In the genomic region with DNA sequence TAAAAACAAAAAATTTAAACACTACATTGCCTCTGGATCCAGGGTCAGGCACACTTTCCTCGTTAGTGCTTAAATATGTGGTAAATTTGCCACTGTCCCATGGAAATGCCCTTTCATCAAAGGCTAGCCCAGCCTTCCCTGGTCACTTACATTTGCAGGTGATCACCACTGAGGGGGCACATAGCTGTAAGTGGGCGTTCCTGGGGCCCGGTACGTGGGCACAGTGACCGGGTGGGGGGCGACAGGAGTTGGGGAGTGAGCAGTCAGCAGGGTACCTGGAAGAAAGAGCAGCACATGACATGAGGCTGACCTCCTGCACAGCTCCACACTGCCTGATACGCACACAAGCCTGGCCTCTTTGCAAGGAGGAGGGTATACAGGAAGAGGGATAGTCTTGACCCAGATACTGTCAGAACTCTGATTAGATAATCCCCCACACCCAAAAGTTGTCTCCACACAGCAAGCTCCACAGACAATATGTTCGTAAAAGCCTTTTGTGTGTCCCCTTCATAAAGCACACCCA, we compare ENCODE assay signal across 18 cellular contexts. TPM values are rescaled to one million over a fixed set of nuclear protein-coding genes. Genes with fewer than 3 reads are reported as not detected.
DNase-seq lines count a peak whose midpoint lies in the region; ATAC-seq and TF ChIP-seq lines count a peak whose summit lies in the region.
"Had no signal": no experiment of that assay in that cellular context is flagged by ENCODE, and none has a peak within 500 bp of the region (broad histone marks: within the 10 kb centered on the region; RNA-seq: fewer than 3 reads in every experiment).

No MANE protein-coding gene starts in this region.

- H2BK120ac ChIP-seq in mesenchymal stem cell (ENCODE audit: low read depth, low read length) = no peak overlapping the region

- no peak overlapping the region for H4K8ac ChIP-seq in mesenchymal stem cell (ENCODE audit: low read length)

- H3K27ac Mint-ChIP-seq in activated T-cell treated with anti-CD3 and anti-CD28 coated beads, Interleukin-2, amount 50 U/mL, for 72 hours = peak overlapping the region; percentile 11
- peak overlapping the region; percentile 41 for H3K27ac Mint-ChIP-seq in T-helper 17 cell
- H3K27ac Mint-ChIP-seq in stimulated activated naive B cell treated with anti-CD40 and anti-IgM and Interleukin-4, amounts not matched to agents 10 μg/mL and 1 μg/mL and 100 μg/mL, for 72 hours = peak overlapping the region; percentile 47
- H3K27ac Mint-ChIP-seq in activated CD4-positive, alpha-beta memory T cell treated with anti-CD3 and anti-CD28 coated beads, Interleukin-2, amount 10 ng/mL, durations not matched to agents 7 days and 5 days = no peak overlapping the region
- H3K27ac Mint-ChIP-seq: B cell, GM23338 had no signal

- no peak overlapping the region for H3K4me3 Mint-ChIP-seq in activated T-cell treated with anti-CD3 and anti-CD28 coated beads, Interleukin-2, amount 50 U/mL, for 72 hours
- no peak overlapping the region for H3K4me3 Mint-ChIP-seq in activated T-cell treated with anti-CD3 and anti-CD28 coated beads, Interleukin-2, amount 50 U/mL, for 4 hours
- no peak overlapping the region for H3K4me3 Mint-ChIP-seq in T-helper 17 cell
- no peak overlapping the region for H3K4me3 Mint-ChIP-seq in stimulated activated naive B cell treated with anti-CD40 and anti-IgM and Interleukin-4, amounts not matched to agents 10 μg/mL and 1 μg/mL and 100 μg/mL, for 72 hours
- H3K4me3 Mint-ChIP-seq in activated CD4-positive, alpha-beta memory T cell treated with anti-CD3 and anti-CD28 coated beads, Interleukin-2, amount 10 ng/mL, durations not matched to agents 7 days and 5 days = no peak overlapping the region
- H3K4me3 Mint-ChIP-seq: B cell, GM23338 had no signal

- no peak overlapping the region for H3K14ac ChIP-seq in mesenchymal stem cell (ENCODE audit: low read length in 2 of 2)

- no peak overlapping the region for H2BK15ac ChIP-seq in mesenchymal stem cell (ENCODE audit: low read depth, poor library complexity, severe bottlenecking)

- no peak overlapping the region for H3K27ac ChIP-seq in mesenchymal stem cell (ENCODE audit: low read length, poor library complexity, severe bottlenecking)
- H3K27ac ChIP-seq in transverse colon = no peak overlapping the region
- H3K27ac ChIP-seq: HL-60 had no signal

- intact Hi-C loops in transverse colon (cut with DNase I; ENCODE audit: low total_unique reads) = no loop called here

- peak overlapping the region; percentile 43 for H4K91ac ChIP-seq in mesenchymal stem cell (ENCODE audit: low read length)

- no peak for TF ChIP-seq EP300 in transverse colon (IDR thresholded peaks at IDR 0.05; ENCODE audit: low read depth)

- no peak overlapping the region for H3K9ac ChIP-seq in mesenchymal stem cell (ENCODE audit: low read length)

- no peak overlapping the region for H3K18ac ChIP-seq in mesenchymal stem cell (ENCODE audit: low read depth in 1 of 2, low read length in 2 of 2)

- no peak overlapping the region for H2BK5ac ChIP-seq in mesenchymal stem cell (ENCODE audit: low read depth, low read length, poor library complexity, severe bottlenecking)

- no peak overlapping the region for H3K4ac ChIP-seq in mesenchymal stem cell (ENCODE audit: low read depth in 1 of 2, low read length in 2 of 2)

- no peak for DNase-seq in activated T-cell treated with anti-CD3 and anti-CD28 coated beads, Interleukin-2, amount 50 U/mL, for 72 hours
- DNase-seq in activated T-cell treated with anti-CD3 and anti-CD28 coated beads, Interleukin-2, amount 50 U/mL, for 4 hours = no peak
- DNase-seq in T-helper 17 cell (no peak), mesenchymal stem cell (no peak), transverse colon (no peak)
- no peak for DNase-seq in stimulated activated naive B cell treated with anti-CD40 and anti-IgM and Interleukin-4, amounts not matched to agents 10 μg/mL and 1 μg/mL and 100 μg/mL, for 72 hours
- no peak for DNase-seq in activated CD4-positive, alpha-beta memory T cell treated with anti-CD3 and anti-CD28 coated beads, Interleukin-2, amount 10 ng/mL, durations not matched to agents 7 days and 5 days
- DNase-seq: Calu3, EL, NCI-H1417, NCI-H187, NCI-H226, NCI-H524, NCI-H82 had no signal

- H2BK12ac ChIP-seq in mesenchymal stem cell (ENCODE audit: low read length in 2 of 2) = no peak overlapping the region

- TF ChIP-seq CTCF in transverse colon (IDR thresholded peaks at IDR 0.05) = no peak

- no peak overlapping the region for H3K4me2 ChIP-seq in mesenchymal stem cell (ENCODE audit: low read length, poor library complexity, severe bottlenecking)
- H3K4me2 ChIP-seq: GM23338 had no signal

- no peak overlapping the region for H3K23ac ChIP-seq in mesenchymal stem cell (ENCODE audit: low read length in 2 of 2)

- H3K9me3 Mint-ChIP-seq in activated T-cell treated with anti-CD3 and anti-CD28 coated beads, Interleukin-2, amount 50 U/mL, for 72 hours = no peaks in the 10 kb centered on the region
- H3K9me3 Mint-ChIP-seq in activated T-cell treated with anti-CD3 and anti-CD28 coated beads, Interleukin-2, amount 50 U/mL, for 4 hours = no peaks in the 10 kb centered on the region
- no peaks in the 10 kb centered on the region for H3K9me3 Mint-ChIP-seq in stimulated activated naive B cell treated with anti-CD40 and anti-IgM and Interleukin-4, amounts not matched to agents 10 μg/mL and 1 μg/mL and 100 μg/mL, for 72 hours
- no peaks in the 10 kb centered on the region for H3K9me3 Mint-ChIP-seq in activated CD4-positive, alpha-beta memory T cell treated with anti-CD3 and anti-CD28 coated beads, Interleukin-2, amount 10 ng/mL, durations not matched to agents 7 days and 5 days
- H3K9me3 Mint-ChIP-seq: GM23338 had no signal

- 98% methylated on average over 7 of the region's 8 CpGs for WGBS in mesenchymal stem cell
- 91 to 100% methylated on average over 1 to 8 of the region's 8 CpGs for WGBS in transverse colon (ENCODE audit: low coverage in 1 of 2), 2 donors

- CTCF ChIA-PET in activated CD4-positive, alpha-beta memory T cell treated with anti-CD3 and anti-CD28 coated beads, Interleukin-2, amount 10 ng/mL, durations not matched to agents 7 days and 5 days (lab: Charles Lee) = no interaction called here

- H3K4me1 ChIP-seq in mesenchymal stem cell (ENCODE audit: control insufficient read depth, insufficient read depth, low read depth, low read length) (peaks cover 11% of the 10 kb centered on the region), transverse colon (peaks cover 0 to 8% (median 3%) of the 10 kb centered on the region in 4 donors)

- ATAC-seq in activated T-cell treated with anti-CD3 and anti-CD28 coated beads, Interleukin-2, amount 50 U/mL, for 72 hours (replicated peaks in 1 of 2) = no peak
- no peak for ATAC-seq in activated T-cell treated with anti-CD3 and anti-CD28 coated beads, Interleukin-2, amount 50 U/mL, for 4 hours
- ATAC-seq in T-helper 17 cell = no peak
- no peak for ATAC-seq in stimulated activated naive B cell treated with anti-CD40 and anti-IgM and Interleukin-4, amounts not matched to agents 10 μg/mL and 1 μg/mL and 100 μg/mL, for 72 hours (replicated peaks)
- ATAC-seq: GM23338, HCT116 had no signal

- H3K36me3 Mint-ChIP-seq in activated T-cell treated with anti-CD3 and anti-CD28 coated beads, Interleukin-2, amount 50 U/mL, for 72 hours (ENCODE audit: insufficient read depth in 2 of 2) = peaks cover 2 to 20% of the 10 kb centered on the region in 2 donors
- peaks cover 56% of the 10 kb centered on the region for H3K36me3 Mint-ChIP-seq in activated T-cell treated with anti-CD3 and anti-CD28 coated beads, Interleukin-2, amount 50 U/mL, for 4 hours (ENCODE audit: insufficient read depth)
- peaks cover 26% of the 10 kb centered on the region for H3K36me3 Mint-ChIP-seq in T-helper 17 cell (ENCODE audit: low read depth)
- peaks cover 71 to 81% of the 10 kb centered on the region in 2 donors for H3K36me3 Mint-ChIP-seq in stimulated activated naive B cell treated with anti-CD40 and anti-IgM and Interleukin-4, amounts not matched to agents 10 μg/mL and 1 μg/mL and 100 μg/mL, for 72 hours
- peaks cover 70% of the 10 kb centered on the region for H3K36me3 Mint-ChIP-seq in activated CD4-positive, alpha-beta memory T cell treated with anti-CD3 and anti-CD28 coated beads, Interleukin-2, amount 10 ng/mL, durations not matched to agents 7 days and 5 days (ENCODE audit: low read depth)

- no peak overlapping the region for H2AK5ac ChIP-seq in mesenchymal stem cell (ENCODE audit: low read length, severe bottlenecking)

- no peak overlapping the region for H3K4me3 ChIP-seq in mesenchymal stem cell (ENCODE audit: insufficient read depth in 1 of 2, low read depth in 1 of 2, low read length in 2 of 2)
- no peak overlapping the region for H3K4me3 ChIP-seq in transverse colon
- H3K4me3 ChIP-seq: GM23338 had no signal

- peaks cover 53% of the 10 kb centered on the region for H3K79me1 ChIP-seq in mesenchymal stem cell (replicated peaks; ENCODE audit: low read length, poor library complexity, severe bottlenecking)

- no peaks in the 10 kb centered on the region for H3K27me3 Mint-ChIP-seq in activated T-cell treated with anti-CD3 and anti-CD28 coated beads, Interleukin-2, amount 50 U/mL, for 72 hours (ENCODE audit: low read depth)
- H3K27me3 Mint-ChIP-seq in activated T-cell treated with anti-CD3 and anti-CD28 coated beads, Interleukin-2, amount 50 U/mL, for 4 hours (ENCODE audit: low read depth) = no peaks in the 10 kb centered on the region
- H3K27me3 Mint-ChIP-seq in T-helper 17 cell = no peaks in the 10 kb centered on the region
- H3K27me3 Mint-ChIP-seq in stimulated activated naive B cell treated with anti-CD40 and anti-IgM and Interleukin-4, amounts not matched to agents 10 μg/mL and 1 μg/mL and 100 μg/mL, for 72 hours = no peaks in the 10 kb centered on the region
- H3K27me3 Mint-ChIP-seq in activated CD4-positive, alpha-beta memory T cell treated with anti-CD3 and anti-CD28 coated beads, Interleukin-2, amount 10 ng/mL, durations not matched to agents 7 days and 5 days = no peaks in the 10 kb centered on the region
- H3K27me3 Mint-ChIP-seq: B cell had no signal

- POLR2A ChIA-PET in activated CD4-positive, alpha-beta memory T cell treated with anti-CD3 and anti-CD28 coated beads, Interleukin-2, amount 10 ng/mL, durations not matched to agents 7 days and 5 days (lab: Charles Lee) = interaction anchor here (1.5 to 2.2 kb wide), 2 partner anchors 12 to 33 kb away, joined by 3 to 5 read pairs; no protein-coding TSS in a partner anchor

- no peaks in the 10 kb centered on the region for H3K4me1 Mint-ChIP-seq in activated T-cell treated with anti-CD3 and anti-CD28 coated beads, Interleukin-2, amount 50 U/mL, for 72 hours (ENCODE audit: low read depth)
- peaks cover 5% of the 10 kb centered on the region for H3K4me1 Mint-ChIP-seq in activated T-cell treated with anti-CD3 and anti-CD28 coated beads, Interleukin-2, amount 50 U/mL, for 4 hours (ENCODE audit: low read depth)
- peaks cover 18% of the 10 kb centered on the region for H3K4me1 Mint-ChIP-seq in T-helper 17 cell
- peaks cover 4 to 7% of the 10 kb centered on the region in 2 donors for H3K4me1 Mint-ChIP-seq in stimulated activated naive B cell treated with anti-CD40 and anti-IgM and Interleukin-4, amounts not matched to agents 10 μg/mL and 1 μg/mL and 100 μg/mL, for 72 hours
- no peaks in the 10 kb centered on the region for H3K4me1 Mint-ChIP-seq in activated CD4-positive, alpha-beta memory T cell treated with anti-CD3 and anti-CD28 coated beads, Interleukin-2, amount 10 ng/mL, durations not matched to agents 7 days and 5 days
- H3K4me1 Mint-ChIP-seq: B cell, GM23338 had no signal

- in situ Hi-C loops in transverse colon (cut with MboI; ENCODE audit: low pct_ligation_motif_present in 1 of 4, low pct_unique_long_range_greater_than_20kb in 1 of 4, low sequenced_read_pairs in 3 of 4) = no loop called here

- H3K27me3 ChIP-seq in mesenchymal stem cell (ENCODE audit: control insufficient read depth in 1 of 2, insufficient read depth in 1 of 2, low read length in 2 of 2) (no peaks in the 10 kb centered on the region), transverse colon (no peaks in the 10 kb centered on the region)

- H2AFZ ChIP-seq in mesenchymal stem cell (ENCODE audit: low read depth, low read length) = no peak overlapping the region
- H2AFZ ChIP-seq: GM23338 had no signal

- TF ChIP-seq POLR2A in transverse colon (IDR thresholded peaks at IDR 0.05) = no peak

- no peaks in the 10 kb centered on the region for H3K9me3 ChIP-seq in T-helper 17 cell (ENCODE audit: control insufficient read depth, low read length, poor library complexity, severe bottlenecking)
- H3K9me3 ChIP-seq in mesenchymal stem cell (ENCODE audit: control insufficient read depth, low read length) = no peaks in the 10 kb centered on the region
- no peaks in the 10 kb centered on the region for H3K9me3 ChIP-seq in transverse colon

- H3K36me3 ChIP-seq in mesenchymal stem cell (ENCODE audit: control insufficient read depth in 1 of 2, insufficient read depth in 2 of 2, low read depth in 1 of 2, low read length in 2 of 2) (peaks cover 67 to 93% of the 10 kb centered on the region in 2 experiments), transverse colon (peaks cover 0 to 63% (median 24%) of the 10 kb centered on the region in 4 donors)

RNA-seq across cellular contexts. Expression of gene FAM168B, which starts 40.5 kb away (rescaled TPM):
- total RNA-seq in activated T-cell treated with anti-CD3 and anti-CD28 coated beads, Interleukin-2, amount 50 U/mL, for 72 hours = 100 to 1,000 TPM in 1 of 2 donors, 10 to 100 TPM in 1; 89.3 to 108 TPM
- 100 to 1,000 TPM; 101 to 111 (median 107) TPM for total RNA-seq in activated T-cell treated with anti-CD3 and anti-CD28 coated beads, Interleukin-2, amount 50 U/mL, for 4 hours
- total RNA-seq in T-helper 17 cell (10 to 100 TPM; 56.1 to 71.2 TPM), transverse colon (100 to 1,000 TPM in 3 of 4 donors, 10 to 100 TPM in 1; 31.6 to 124 (median 110) TPM)
- polyA plus RNA-seq in mesenchymal stem cell (2013, experiment 1 of 2) = 108 TPM
- polyA plus RNA-seq in mesenchymal stem cell (2013, experiment 2 of 2) = 105 TPM
- total RNA-seq in activated CD4-positive, alpha-beta memory T cell treated with anti-CD3 and anti-CD28 coated beads, Interleukin-2, amount 10 ng/mL, durations not matched to agents 7 days and 5 days = 10 to 100 TPM; 44.4 to 44.5 TPM

RNA-seq across cellular contexts. Expression of gene PLEKHB2, which starts 52.3 kb away (rescaled TPM):
- 10 to 100 TPM; 53.2 to 53.8 TPM for total RNA-seq in activated T-cell treated with anti-CD3 and anti-CD28 coated beads, Interleukin-2, amount 50 U/mL, for 72 hours
- 10 to 100 TPM; 55.6 to 61.1 (median 57.7) TPM for total RNA-seq in activated T-cell treated with anti-CD3 and anti-CD28 coated beads, Interleukin-2, amount 50 U/mL, for 4 hours
- total RNA-seq in T-helper 17 cell = 10 to 100 TPM; 68.1 to 72.6 TPM
- 58.0 TPM for polyA plus RNA-seq in mesenchymal stem cell (2013, experiment 1 of 2)
- 59.1 TPM for polyA plus RNA-seq in mesenchymal stem cell (2013, experiment 2 of 2)
- total RNA-seq in activated CD4-positive, alpha-beta memory T cell treated with anti-CD3 and anti-CD28 coated beads, Interleukin-2, amount 10 ng/mL, durations not matched to agents 7 days and 5 days = 10 to 100 TPM; 72.0 to 73.0 TPM
- 100 to 1,000 TPM in 3 of 4 donors, 10 to 100 TPM in 1; 35.4 to 222 (median 131) TPM for total RNA-seq in transverse colon
